26 cellular contexts compared by ENCODE assay signal in genomic region chr17:69573396-69573795, GRCh38.
DNase-seq lines count a peak whose midpoint lies in the region; ATAC-seq and TF ChIP-seq lines count a peak whose summit lies in the region.
"Had no signal": no experiment of that assay in that cellular context is flagged by ENCODE, and none has a peak within 500 bp of the region (broad histone marks: within the 10 kb centered on the region; RNA-seq: fewer than 3 reads in every experiment).

No MANE protein-coding gene starts in this region.

- H3K27ac Mint-ChIP-seq in naive thymus-derived CD8-positive, alpha-beta T cell = no peak overlapping the region
- H3K27ac Mint-ChIP-seq: CD4-positive, alpha-beta T cell had no signal

- no peak overlapping the region for H4K91ac ChIP-seq in trophoblast cell (ENCODE audit: low read depth, low read length)

- TF ChIP-seq POLR2A in esophagus muscularis mucosa (IDR thresholded peaks at IDR 0.05; ENCODE audit: low read depth) = no peak

- no peak overlapping the region for H4K8ac ChIP-seq in trophoblast cell (ENCODE audit: low read depth, low read length)

- no peak overlapping the region for H2AK5ac ChIP-seq in trophoblast cell (ENCODE audit: low read length)

- H3K79me2 ChIP-seq in OCI-LY1 (ENCODE audit: insufficient read depth, low read length) (no peaks in the 10 kb centered on the region; the same call in 1 of the 2 replicates), trophoblast cell (ENCODE audit: control insufficient read depth, insufficient read depth, low read length, poor library complexity) (no peaks in the 10 kb centered on the region)

- H3K36me3 Mint-ChIP-seq in naive thymus-derived CD8-positive, alpha-beta T cell = no peaks in the 10 kb centered on the region

- H3K4ac ChIP-seq in trophoblast cell (ENCODE audit: low read depth, low read length) = no peak overlapping the region

- H3K4me1 Mint-ChIP-seq in naive thymus-derived CD8-positive, alpha-beta T cell = peaks cover 0 to 12% (median 4%) of the 10 kb centered on the region in 4 donors

- H2BK5ac ChIP-seq in trophoblast cell (ENCODE audit: low read depth, low read length, poor library complexity) = no peak overlapping the region

- H3K9me3 Mint-ChIP-seq in naive thymus-derived CD8-positive, alpha-beta T cell = no peaks in the 10 kb centered on the region
- H3K9me3 Mint-ChIP-seq: CD4-positive, alpha-beta T cell had no signal

- peaks cover 0 to 14% (median 6%) of the 10 kb centered on the region in 5 donors for H3K27me3 Mint-ChIP-seq in naive thymus-derived CD8-positive, alpha-beta T cell

- no peak overlapping the region for H3K14ac ChIP-seq in trophoblast cell (ENCODE audit: low read length)

- DNase-seq in esophagus muscularis mucosa (ENCODE audit: extremely low spot score) = no peak
- DNase-seq in trophoblast cell = no peak
- no peak for DNase-seq in NCI-H1694 (lab: John Stamatoyannopoulos, UW)
- DNase-seq in naive thymus-derived CD8-positive, alpha-beta T cell = no peak
- no peak for DNase-seq in D341Med (ENCODE audit: low spot score)
- DNase-seq: BE2C; CD4-positive, alpha-beta T cell; COR-L47; DMS 273 treated with DMSO at 0.1 percent for 48 hours; DND-41; GOT3; KBM-7; MM.1S; NCI-H1048; NCI-H1436; NCI-H1930; NCI-H2227 treated with DMSO at 0.1 percent for 48 hours; NCI-H524; NCI-H82; OCI-M1 had no signal

- peaks cover 20 to 91% (median 66%) of the 10 kb centered on the region in 10 experiments for H3K4me1 ChIP-seq in BLaER1 treated with 17β-estradiol and CSF1 and Interleukin-3, amounts not matched to agents 10 nM and 100 nM
- peaks cover 75% of the 10 kb centered on the region for H3K4me1 ChIP-seq in OCI-LY1 (ENCODE audit: insufficient read depth, low read length, severe bottlenecking)
- H3K4me1 ChIP-seq in esophagus muscularis mucosa = peaks cover 19 to 47% (median 35%) of the 10 kb centered on the region in 4 donors
- peaks cover 27% of the 10 kb centered on the region for H3K4me1 ChIP-seq in skeletal muscle satellite cell (ENCODE audit: control insufficient read depth, insufficient read depth, low read length)
- no peaks in the 10 kb centered on the region for H3K4me1 ChIP-seq in trophoblast cell (ENCODE audit: control insufficient read depth in 1 of 2, insufficient read depth in 2 of 2, low read length in 2 of 2)
- H3K4me1 ChIP-seq: BE2C had no signal

- H3K27me3 ChIP-seq in BLaER1 treated with 17β-estradiol and CSF1 and Interleukin-3, amounts not matched to agents 10 nM and 100 nM = no peaks in the 10 kb centered on the region
- H3K27me3 ChIP-seq in OCI-LY1 (ENCODE audit: insufficient read depth, low read length) (no peaks in the 10 kb centered on the region), esophagus muscularis mucosa (no peaks in the 10 kb centered on the region), skeletal muscle satellite cell (ENCODE audit: control insufficient read depth, insufficient read depth, low read length) (no peaks in the 10 kb centered on the region), trophoblast cell (ENCODE audit: insufficient read depth, low read length) (no peaks in the 10 kb centered on the region)
- H3K27me3 ChIP-seq: SJSA1 had no signal

- H3K9me3 ChIP-seq in BLaER1 treated with 17β-estradiol and CSF1 and Interleukin-3, amounts not matched to agents 10 nM and 100 nM (replicated peaks in 1 of 11) = peaks cover 0 to 28% (median 15%) of the 10 kb centered on the region in 11 experiments; a peak in 9 of 22 replicates
- H3K9me3 ChIP-seq in OCI-LY1 (ENCODE audit: low read length) (no peaks in the 10 kb centered on the region), esophagus muscularis mucosa (no peaks in the 10 kb centered on the region), skeletal muscle satellite cell (replicated peaks; ENCODE audit: low read length) (no peaks in the 10 kb centered on the region), trophoblast cell (ENCODE audit: insufficient read depth, low read depth, low read length) (no peaks in the 10 kb centered on the region)
- H3K9me3 ChIP-seq: BE2C, SJSA1 had no signal

- no peaks in the 10 kb centered on the region for H3K79me1 ChIP-seq in trophoblast cell (ENCODE audit: low read length)

- H3K9me2 ChIP-seq in OCI-LY1 (ENCODE audit: low read depth, low read length) = no peaks in the 10 kb centered on the region

- H3K23ac ChIP-seq in trophoblast cell (ENCODE audit: low read length) = no peak overlapping the region

- no peak overlapping the region for H3K18ac ChIP-seq in trophoblast cell (ENCODE audit: low read length)

- no peak overlapping the region for H3K4me3 Mint-ChIP-seq in naive thymus-derived CD8-positive, alpha-beta T cell
- H3K4me3 Mint-ChIP-seq: CD4-positive, alpha-beta T cell had no signal

- no peak overlapping the region for H2BK12ac ChIP-seq in trophoblast cell (ENCODE audit: low read length)

- POLR2A ChIA-PET in naive thymus-derived CD8-positive, alpha-beta T cell (lab: Charles Lee) = no interaction called here

- H3K4me2 ChIP-seq in BLaER1 treated with 17β-estradiol and CSF1 and Interleukin-3, amounts not matched to agents 10 nM and 100 nM = peak overlapping the region in 9 of 11 experiments; percentile 16 to 94 (median 45); a peak in 13 of 22 replicates
- H3K4me2 ChIP-seq in OCI-LY1 (ENCODE audit: low read length) = peak overlapping the region; percentile 57
- H3K4me2 ChIP-seq in skeletal muscle satellite cell (ENCODE audit: low read length) = no peak overlapping the region
- H3K4me2 ChIP-seq in trophoblast cell (ENCODE audit: low read length) = no peak overlapping the region

- H2AFZ ChIP-seq in OCI-LY1 (ENCODE audit: low read length) (no peak overlapping the region), trophoblast cell (ENCODE audit: insufficient read depth, low read length, poor library complexity) (no peak overlapping the region)

- peak overlapping the region in 5 of 11 experiments; percentile 31 to 89 (median 79); a peak in 9 of 22 replicates for H3K27ac ChIP-seq in BLaER1 treated with 17β-estradiol and CSF1 and Interleukin-3, amounts not matched to agents 10 nM and 100 nM
- H3K27ac ChIP-seq in OCI-LY1 (ENCODE audit: low read depth, low read length, poor library complexity, severe bottlenecking) (peak overlapping the region; percentile 97), esophagus muscularis mucosa (replicated peaks in 1 of 4) (peak overlapping the region; percentile 46 to 69 (median 64)), trophoblast cell (ENCODE audit: low read depth, low read length) (no peak overlapping the region)
- H3K27ac ChIP-seq: SJSA1 had no signal

- ATAC-seq in naive thymus-derived CD8-positive, alpha-beta T cell = no peak
- ATAC-seq: HCT116, Right ventricle myocardium inferior had no signal

- H3K36me3 ChIP-seq in BLaER1 treated with 17β-estradiol and CSF1 and Interleukin-3, amounts not matched to agents 10 nM and 100 nM = no peaks in the 10 kb centered on the region
- no peaks in the 10 kb centered on the region for H3K36me3 ChIP-seq in OCI-LY1 (ENCODE audit: insufficient read depth, low read length)
- H3K36me3 ChIP-seq in esophagus muscularis mucosa = no peaks in the 10 kb centered on the region
- no peaks in the 10 kb centered on the region for H3K36me3 ChIP-seq in skeletal muscle satellite cell (ENCODE audit: insufficient read depth, low read length)
- no peaks in the 10 kb centered on the region for H3K36me3 ChIP-seq in trophoblast cell (ENCODE audit: control insufficient read depth in 1 of 2, insufficient read depth in 2 of 2, low read length in 2 of 2)
- H3K36me3 ChIP-seq: BE2C, SJSA1 had no signal

- H3K4me3 ChIP-seq in BLaER1 treated with 17β-estradiol and CSF1 and Interleukin-3, amounts not matched to agents 10 nM and 100 nM = no peak overlapping the region
- H3K4me3 ChIP-seq in OCI-LY1 (ENCODE audit: low read depth, low read length, poor library complexity, severe bottlenecking) = no peak overlapping the region
- H3K4me3 ChIP-seq in esophagus muscularis mucosa = no peak overlapping the region
- no peak overlapping the region for H3K4me3 ChIP-seq in skeletal muscle satellite cell (ENCODE audit: low read length)
- H3K4me3 ChIP-seq in trophoblast cell (ENCODE audit: low read depth, low read length) = no peak overlapping the region
- H3K4me3 ChIP-seq: SJSA1 had no signal

- peaks cover 9% of the 10 kb centered on the region; the same call in 1 of the 2 replicates for H3F3A ChIP-seq in OCI-LY1 (ENCODE audit: insufficient read depth, low read length)

- no peak for TF ChIP-seq CTCF in OCI-LY1 (IDR thresholded peaks at IDR 0.05; ENCODE audit: low read length)
- no peak for TF ChIP-seq CTCF in esophagus muscularis mucosa (IDR thresholded peaks at IDR 0.05)

- no peak overlapping the region for H2BK120ac ChIP-seq in trophoblast cell (ENCODE audit: insufficient read depth, low read length, poor library complexity)

- no peaks in the 10 kb centered on the region for H4K20me1 ChIP-seq in BLaER1 treated with 17β-estradiol and CSF1 and Interleukin-3, amounts not matched to agents 10 nM and 100 nM
- H4K20me1 ChIP-seq in OCI-LY1 (ENCODE audit: insufficient read depth, low read length) = no peaks in the 10 kb centered on the region

- WGBS in esophagus muscularis mucosa = 95% methylated on average over 2 of the region's 2 CpGs
- WGBS in trophoblast cell (ENCODE audit: extremely low coverage, insufficient coverage, insufficient read length) = no CpG with 5 or more reads among the region's 2 CpGs

- H3K9ac ChIP-seq in BLaER1 treated with 17β-estradiol and CSF1 and Interleukin-3, amounts not matched to agents 10 nM and 100 nM = peak overlapping the region in 1 of 11 experiments; percentile 48; a peak in 1 of 22 replicates
- peak overlapping the region; percentile 32 for H3K9ac ChIP-seq in OCI-LY1 (ENCODE audit: low read length)
- peak overlapping the region; percentile 38 for H3K9ac ChIP-seq in skeletal muscle satellite cell (ENCODE audit: low read depth, low read length)
- H3K9ac ChIP-seq in trophoblast cell (ENCODE audit: low read length) = no peak overlapping the region

- intact Hi-C loops in esophagus muscularis mucosa (cut with DNase I) = no loop called here

- no peak for TF ChIP-seq EP300 in esophagus muscularis mucosa (IDR thresholded peaks at IDR 0.05)

- no peak overlapping the region for H4K12ac ChIP-seq in trophoblast cell (ENCODE audit: low read depth, low read length)

Comparison
In these comparisons a context has a peak if more than half of its experiments do, and no peak if none do; other contexts are left out.
1. H3K4me2 ChIP-seq: peak in BLaER1 treated with 17β-estradiol and CSF1 and Interleukin-3, amounts not matched to agents 10 nM and 100 nM (9 of 11) and OCI-LY1 (single experiment); none in skeletal muscle satellite cell (single experiment) and trophoblast cell (single experiment).